ENCODE assay signal across 8 cellular contexts in genomic region chr13:110712081-110712848, GRCh38.
A peak's percentile ranks its signal among the peaks of the same experiment; 100 is the strongest.
DNase-seq lines count a peak whose midpoint lies in the region; ATAC-seq lines count a peak whose summit lies in the region.

No MANE protein-coding gene starts in this region.

- no peaks in the 10 kb centered on the region for H3K27me3 ChIP-seq in layer of hippocampus (ENCODE audit: control insufficient read depth, insufficient read depth, low read length)

- peak overlapping the region; percentile 98 for H3K27ac ChIP-seq in cingulate gyrus (ENCODE audit: low read depth, low read length)
- peak overlapping the region; percentile 100 for H3K27ac ChIP-seq in layer of hippocampus (ENCODE audit: low read depth, low read length)

- peak; percentile 26 for ATAC-seq in GM19043 (IDR thresholded peaks at IDR 0.05; ENCODE audit: low read depth, unreplicated experiment)
- ATAC-seq in HG03342 (IDR thresholded peaks at IDR 0.05; ENCODE audit: unreplicated experiment), result peak; percentile 29

- DNase-seq in AML-193 (lab: John Stamatoyannopoulos, UW) (peak; percentile 89 to 90), NCI-H446 (lab: John Stamatoyannopoulos, UW) (peak; percentile 10 to 72)
- peak; percentile 86 to 88 for DNase-seq in activated CD4-positive, alpha-beta T cell treated with anti-CD3 and anti-CD28 coated beads for 4 hours
- peak; percentile 79 to 88 for DNase-seq in stimulated activated CD4-positive, alpha-beta T cell treated with anti-CD3 and anti-CD28 coated beads, Interleukin-1b, Interleukin-23, amount 100 ng/mL, for 4 hours (ENCODE audit: low read depth in 2 of 2)

Comparison
In these comparisons a context has a peak if more than half of its experiments do, and no peak if none do; other contexts are left out.
1. Peak in every context shown above with its lines: DNase-seq, ATAC-seq and H3K27ac ChIP-seq.